33 cellular contexts compared by ENCODE assay signal in the genomic region with DNA sequence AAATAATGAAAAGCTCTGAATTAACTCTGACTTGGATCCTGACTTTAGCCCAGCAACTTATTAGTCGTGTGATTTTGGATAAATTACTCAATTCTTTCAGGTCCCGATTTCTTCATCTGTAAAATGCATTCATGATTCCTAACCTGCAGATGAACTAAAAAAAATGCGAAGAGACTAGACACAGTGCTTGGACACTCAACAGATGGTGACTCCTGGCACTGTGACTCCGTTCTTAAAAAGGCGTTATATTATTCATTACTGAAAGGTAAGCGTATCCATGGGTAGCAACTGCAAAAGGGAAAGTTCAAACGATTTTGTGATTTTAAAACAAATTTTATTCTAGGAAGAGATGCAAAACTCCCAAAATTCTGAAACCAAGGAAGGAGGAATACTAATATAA.
"Had no signal": no experiment of that assay in that cellular context is flagged by ENCODE, and none has a peak within 500 bp of the region (broad histone marks: within the 10 kb centered on the region; RNA-seq: fewer than 3 reads in every experiment).

No MANE protein-coding gene starts in this region.

- H3K36me3 ChIP-seq: adrenal gland, brain microvascular endothelial cell, breast epithelium had no signal

- H3K9me3 ChIP-seq: adrenal gland, body of pancreas, breast epithelium had no signal

- H3K4me3 ChIP-seq: adrenal gland, body of pancreas, breast epithelium had no signal

- H3K4me1 ChIP-seq: adrenal gland, body of pancreas, breast epithelium had no signal

- DNase-seq: activated B cell treated with CpG ODN at 0.5 μM for 24 hours; activated CD4-positive, alpha-beta memory T cell treated with anti-CD3 and anti-CD28 coated beads for 36 hours; activated CD4-positive, alpha-beta T cell treated with anti-CD3 and anti-CD28 coated beads for 4 hours; activated CD4-positive, alpha-beta T cell treated with anti-CD3 and anti-CD28 coated beads, Interleukin-2, amount 10 ng/mL, durations not matched to agents 24 days and 14 days; activated CD4-positive, alpha-beta T cell treated with anti-CD3 and anti-CD28 coated beads, Interleukin-2, amount 50 U/mL, for 1 hour; activated CD4-positive, alpha-beta T cell treated with anti-CD3 and anti-CD28 coated beads, Interleukin-2, amount 50 U/mL, for 4 hours; activated CD4-positive, CD25-positive, alpha-beta regulatory T cell treated with anti-CD3 and anti-CD28 coated beads, Interleukin-2, amount 50 U/mL, for 72 hours; activated CD8-positive, alpha-beta memory T cell treated with anti-CD3 and anti-CD28 coated beads, Interleukin-2, amount 50 U/mL, for 4 hours; activated CD8-positive, alpha-beta T cell treated with anti-CD3 and anti-CD28 coated beads for 36 hours; activated effector memory CD4-positive, alpha-beta T cell treated with anti-CD3 and anti-CD28 coated beads, Interleukin-2, amount 50 U/mL, for 16 hours; activated gamma-delta T cell treated with Interleukin-2 at 50 U/mL for 16 hours; activated naive CD4-positive, alpha-beta T cell; activated naive CD4-positive, alpha-beta T cell treated with anti-CD3 and anti-CD28 coated beads for 36 hours; activated naive CD4-positive, alpha-beta T cell treated with anti-CD3 and anti-CD28 coated beads, Interleukin-2, amount 50 U/mL, for 16 hours; activated naive CD8-positive, alpha-beta T cell treated with anti-CD3 and anti-CD28 coated beads for 36 hours; activated T-cell treated with anti-CD3 and anti-CD28 coated beads for 4 hours; activated T-cell treated with anti-CD3 and anti-CD28 coated beads, Interleukin-2, amount 50 U/mL, for 1 hour; activated T-cell treated with anti-CD3 and anti-CD28 coated beads, Interleukin-2, amount 50 U/mL, for 4 hours; activated T-cell treated with anti-CD3 and anti-CD28 coated beads, Interleukin-2, amount 50 U/mL, for 72 hours; adrenal gland; amniotic stem cell; aorta; body of pancreas; brain microvascular endothelial cell; central memory CD4-positive, alpha-beta T cell; T-helper 2 cell; T-helper 9 cell had no signal

- ATAC-seq: activated CD8-positive, alpha-beta T cell treated with anti-CD3 and anti-CD28 coated beads for 36 hours; activated naive CD4-positive, alpha-beta T cell treated with anti-CD3 and anti-CD28 coated beads, Interleukin-2, amount 50 U/mL, for 72 hours; activated T-cell treated with anti-CD3 and anti-CD28 coated beads, Interleukin-2, amount 50 U/mL, for 4 hours; activated T-cell treated with anti-CD3 and anti-CD28 coated beads, Interleukin-2, amount 50 U/mL, for 72 hours; activated T-helper 17 cell treated with anti-CD3 and anti-CD28 coated beads, Interleukin-2, amount 50 U/mL, for 72 hours; body of pancreas had no signal

- FAIRE-seq: astrocyte, TTC549 had no signal

- H3K27ac ChIP-seq: adrenal gland, body of pancreas, brain microvascular endothelial cell, breast epithelium, VCaP had no signal

- H3K27me3 ChIP-seq: adrenal gland, body of pancreas, brain microvascular endothelial cell, breast epithelium had no signal
